ENCODE assay signal across 8 cellular contexts in the genomic region with DNA sequence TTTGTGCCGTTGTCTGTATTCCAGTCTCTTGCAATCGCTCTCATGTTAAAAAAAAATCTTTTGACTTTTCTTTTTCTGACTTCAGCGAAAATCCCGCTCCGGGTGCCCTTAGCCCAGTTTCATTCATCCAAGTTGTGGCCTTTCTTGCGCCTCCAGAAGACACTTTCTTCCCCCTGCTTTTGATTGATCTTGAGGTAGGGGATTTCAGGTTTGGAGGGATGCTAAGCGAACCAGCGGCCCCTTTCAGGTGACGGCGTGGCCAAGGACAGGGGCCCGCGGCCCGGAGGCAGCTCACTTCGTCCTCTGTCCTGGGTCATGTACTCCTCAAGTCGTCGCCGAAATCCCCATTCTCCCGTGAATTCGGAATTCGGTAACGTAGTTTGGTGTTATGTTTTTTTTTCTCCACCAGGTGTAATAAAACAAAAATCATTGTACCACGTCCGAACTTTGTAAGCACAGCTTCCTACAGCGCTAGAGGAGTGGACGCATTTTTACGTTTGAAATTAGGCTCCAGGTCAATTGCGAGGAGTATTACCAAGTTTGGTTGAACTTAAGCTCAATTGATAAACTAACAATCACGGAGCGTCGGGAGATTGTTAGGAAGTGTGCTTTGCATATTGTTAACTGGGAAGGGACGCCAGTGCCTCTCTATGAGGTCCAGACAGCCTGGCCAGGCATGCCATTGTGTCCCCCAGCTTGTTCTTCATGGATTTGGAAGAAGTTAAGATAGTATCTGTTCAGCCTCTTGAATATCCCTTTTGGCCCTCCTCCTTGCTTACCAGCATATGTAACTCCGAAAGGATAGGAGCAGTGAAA. TPM values are rescaled to one million over a fixed set of nuclear protein-coding genes. Genes with fewer than 3 reads are reported as not detected.
DNase-seq lines count a peak whose midpoint lies in the region; ATAC-seq lines count a peak whose summit lies in the region.

No MANE protein-coding gene starts in this region.

- intact Hi-C loops in right cardiac atrium (cut with DNase I), result loop anchor here in 3 of 4 donors (5.0 to 10.0 kb wide), 3 partner anchors 128 to 140 kb away; no protein-coding TSS in a partner anchor

- no peak for ATAC-seq in activated T-helper 17 cell treated with anti-CD3 and anti-CD28 coated beads, Interleukin-2, amount 50 U/mL, for 72 hours (replicated peaks)
- ATAC-seq in right cardiac atrium, result no peak

- H3K9me3 ChIP-seq in HAP-1, result no peaks in the 10 kb centered on the region
- no peaks in the 10 kb centered on the region for H3K9me3 ChIP-seq in right cardiac atrium (ENCODE audit: control insufficient read depth, low read length)
- H3K9me3 ChIP-seq in skeletal muscle tissue (ENCODE audit: control insufficient read depth in 3 of 3, low read length in 3 of 3), result no peaks in the 10 kb centered on the region

- peak overlapping the region; percentile 89 for H2AFZ ChIP-seq in ACC112 (ENCODE audit: low read length, unreplicated experiment)

- H3K27me3 Mint-ChIP-seq in activated T-helper 17 cell treated with anti-CD3 and anti-CD28 coated beads, Interleukin-2, amount 50 U/mL, for 72 hours, result no peaks in the 10 kb centered on the region

- H3K79me2 ChIP-seq in ACC112 (ENCODE audit: control insufficient read depth, insufficient read depth, low read length, unreplicated experiment), result peaks cover 46% of the 10 kb centered on the region

- H3K9me3 Mint-ChIP-seq in activated T-helper 17 cell treated with anti-CD3 and anti-CD28 coated beads, Interleukin-2, amount 50 U/mL, for 72 hours, result no peaks in the 10 kb centered on the region

- DNase-seq in HAP-1 (ENCODE audit: low spot score in 2 of 2), result peak; percentile 39 to 43
- DNase-seq in right cardiac atrium, result peak in 1 of 3 donors; percentile 56
- no peak for DNase-seq in HuH-7.5 (ENCODE audit: low spot score)
- DNase-seq in middle frontal gyrus (ENCODE audit: extremely low spot score, low spot score), result no peak
- no peak for DNase-seq in NCI-H2029 treated with DMSO at 0.1 percent for 48 hours (lab: John Stamatoyannopoulos, UW)

- peaks cover 45% of the 10 kb centered on the region for H3K4me1 Mint-ChIP-seq in activated T-helper 17 cell treated with anti-CD3 and anti-CD28 coated beads, Interleukin-2, amount 50 U/mL, for 72 hours

- H3K36me3 ChIP-seq in ACC112 (ENCODE audit: insufficient read depth, low read length) (peaks cover 5% of the 10 kb centered on the region), HAP-1 (replicated peaks) (peaks cover 3% of the 10 kb centered on the region; the same call in 1 of the 2 replicates), skeletal muscle tissue (ENCODE audit: control insufficient read depth in 3 of 3, insufficient read depth in 3 of 3, low read length in 3 of 3) (peaks cover 0 to 5% (median 0%) of the 10 kb centered on the region in 3 donors)

- in situ Hi-C loops in HAP-1 (cut with MboI; ENCODE audit: low sequenced_read_pairs), result no loop called here

- peak overlapping the region; percentile 98 for H3K4me3 Mint-ChIP-seq in activated T-helper 17 cell treated with anti-CD3 and anti-CD28 coated beads, Interleukin-2, amount 50 U/mL, for 72 hours

- 21% methylated on average over 32 of the region's 32 CpGs for WGBS in right cardiac atrium

- peaks cover 6% of the 10 kb centered on the region for H3K36me3 Mint-ChIP-seq in activated T-helper 17 cell treated with anti-CD3 and anti-CD28 coated beads, Interleukin-2, amount 50 U/mL, for 72 hours (ENCODE audit: low read depth)

- H3K9ac ChIP-seq in skeletal muscle tissue (ENCODE audit: low read depth in 1 of 3, low read length in 3 of 3), result peak overlapping the region; percentile 65 to 85 (median 77)

- H3K27ac Mint-ChIP-seq in activated T-helper 17 cell treated with anti-CD3 and anti-CD28 coated beads, Interleukin-2, amount 50 U/mL, for 72 hours, result peak overlapping the region; percentile 96

- H3K4me3 ChIP-seq in ACC112 (ENCODE audit: low read depth, low read length), result peak overlapping the region; percentile 94
- H3K4me3 ChIP-seq in HAP-1, result peak overlapping the region; percentile 56
- peak overlapping the region; percentile 68 for H3K4me3 ChIP-seq in right cardiac atrium (ENCODE audit: low read length)
- peak overlapping the region; percentile 76 to 87 (median 78) for H3K4me3 ChIP-seq in skeletal muscle tissue (ENCODE audit: low read length in 3 of 3)

- no peaks in the 10 kb centered on the region for H3K27me3 ChIP-seq in ACC112 (ENCODE audit: insufficient read depth, low read length)
- no peaks in the 10 kb centered on the region for H3K27me3 ChIP-seq in HAP-1 (ENCODE audit: low read depth)
- no peaks in the 10 kb centered on the region for H3K27me3 ChIP-seq in right cardiac atrium (ENCODE audit: control insufficient read depth, insufficient read depth)
- no peaks in the 10 kb centered on the region for H3K27me3 ChIP-seq in skeletal muscle tissue (ENCODE audit: control insufficient read depth in 3 of 3, insufficient read depth in 3 of 3, low read length in 3 of 3)

- peaks cover 33% of the 10 kb centered on the region for H3K4me1 ChIP-seq in ACC112 (ENCODE audit: control insufficient read depth, insufficient read depth, low read length, unreplicated experiment)
- H3K4me1 ChIP-seq in HAP-1, result peaks cover 24% of the 10 kb centered on the region
- H3K4me1 ChIP-seq in right cardiac atrium (ENCODE audit: control insufficient read depth, insufficient read depth, low read length), result peaks cover 7% of the 10 kb centered on the region
- peaks cover 25 to 35% (median 26%) of the 10 kb centered on the region in 3 donors for H3K4me1 ChIP-seq in skeletal muscle tissue (ENCODE audit: control insufficient read depth in 3 of 3, insufficient read depth in 3 of 3, low read length in 3 of 3)

- no peak overlapping the region for H3K27ac ChIP-seq in ACC112 (ENCODE audit: low read depth, low read length)
- H3K27ac ChIP-seq in right cardiac atrium (ENCODE audit: low read length), result no peak overlapping the region
- no peak overlapping the region for H3K27ac ChIP-seq in skeletal muscle tissue (ENCODE audit: low read depth, low read length)

RNA-seq across cellular contexts. Expression of a gene that starts 1.1 kb away (rescaled TPM):
- 100 to 1,000 TPM; 131 to 141 TPM for total RNA-seq in activated T-helper 17 cell treated with anti-CD3 and anti-CD28 coated beads, Interleukin-2, amount 50 U/mL, for 72 hours
- 10 to 100 TPM; 67.6 to 78.1 (median 73.1) TPM for total RNA-seq in right cardiac atrium
- 95.3 TPM for polyA plus RNA-seq in right cardiac atrium
- 18.8 TPM for total RNA-seq in skeletal muscle tissue

RNA-seq across cellular contexts. Expression of a gene that starts 1.1 kb away (rescaled TPM):
- total RNA-seq in activated T-helper 17 cell treated with anti-CD3 and anti-CD28 coated beads, Interleukin-2, amount 50 U/mL, for 72 hours, result 10 to 100 TPM; 35.5 to 72.2 TPM
- 10 to 100 TPM in 1 of 4 donors, 1 to 10 TPM in 3; 4.1 to 11.7 (median 6.7) TPM for total RNA-seq in right cardiac atrium
- 2.2 TPM for polyA plus RNA-seq in right cardiac atrium
- 21.4 TPM for total RNA-seq in skeletal muscle tissue

Comparison
In these comparisons a context has a peak if more than half of its experiments do, and no peak if none do; other contexts are left out.
1. DNase-seq: peak in HAP-1 (2 of 2); none in HuH-7.5 (single experiment), middle frontal gyrus (single experiment) and NCI-H2029 treated with DMSO at 0.1 percent for 48 hours (single experiment).
2. Peak in every context shown above with its lines, with median percentiles within 50 percentile points of each other: H3K4me3 ChIP-seq.